In genomic region chr4:143184503-143185252, GRCh38 we compare ENCODE assay signal across 1 cellular context.
TF ChIP-seq lines count a peak whose summit lies in the region.

USP38 (plus strand) TSS chr4:143184917; CDS start chr4:143185451, 534 bp downstream.

TF ChIP-seq in GM12878, 131 proteins besides CTCF, POLR2A, EP300 and RAD21 (continued from another document and continues in another):
- TF ChIP-seq RUNX3 (IDR thresholded peaks at IDR 0.05; ENCODE audit: low read length): 0 out of 2 replicates have a peak, but pooled peaks have one; percentile 9
- TF ChIP-seq CBX5 (IDR thresholded peaks at IDR 0.05; ENCODE audit: low read depth): peak; percentile 49
- peak; percentile 91 for TF ChIP-seq CREB1 (IDR thresholded peaks at IDR 0.05; ENCODE audit: low read depth)
- TF ChIP-seq ETV6 (conservative IDR thresholded peaks at IDR 0.05 in 1 of 2, IDR thresholded peaks at IDR 0.05 in 1 of 2; ENCODE audit: borderline replicate concordance in 1 of 2, low read depth in 1 of 2): peak in 1 of 2 experiments; percentile 79; a peak in 2 of 4 replicates
- TF ChIP-seq STAT3 (IDR thresholded peaks at IDR 0.05; ENCODE audit: low read depth, low read length): no peak
- no peak for TF ChIP-seq RFX5 (IDR thresholded peaks at IDR 0.05; ENCODE audit: low read depth, low read length)
- no peak for TF ChIP-seq USF1 (IDR thresholded peaks at IDR 0.05; ENCODE audit: borderline replicate concordance, extremely low read length, insufficient read depth, low read depth, low read length)
- no peak for TF ChIP-seq CEBPB (IDR thresholded peaks at IDR 0.05; ENCODE audit: borderline replicate concordance in 1 of 2, low read depth in 2 of 2, low read length in 2 of 2)
- TF ChIP-seq MLLT1 (IDR thresholded peaks at IDR 0.05): no peak
- no peak for TF ChIP-seq SUPT20H (IDR thresholded peaks at IDR 0.05; ENCODE audit: borderline replicate concordance, control insufficient read depth, low read depth, low read length)
- peak in 1 of 2 experiments; percentile 68; a peak in 1 of 3 replicates for TF ChIP-seq EGR1 (IDR thresholded peaks at IDR 0.05; ENCODE audit: borderline replicate concordance in 1 of 2, low read depth in 2 of 2, low read length in 2 of 2)
- peak; percentile 92 for TF ChIP-seq ZBTB40 (IDR thresholded peaks at IDR 0.05; ENCODE audit: borderline replicate concordance)
- TF ChIP-seq ZBED1 (IDR thresholded peaks at IDR 0.05; ENCODE audit: borderline replicate concordance): 0 out of 2 replicates have a peak, but pooled peaks have one; percentile 32
- peak; percentile 72 for TF ChIP-seq YY1 (IDR thresholded peaks at IDR 0.05; ENCODE audit: low read depth, low read length)
- TF ChIP-seq E4F1 (IDR thresholded peaks at IDR 0.05; ENCODE audit: borderline replicate concordance, partially characterized antibody): no peak
- peak; percentile 40 for TF ChIP-seq SIX5 (IDR thresholded peaks at IDR 0.05; ENCODE audit: low read depth, low read length, severe bottlenecking)
- 0 out of 2 replicates have a peak, but pooled peaks have one; percentile 14 for TF ChIP-seq NRF1 (conservative IDR thresholded peaks at IDR 0.05; ENCODE audit: low read depth, low read length)
- TF ChIP-seq DPF2 (IDR thresholded peaks at IDR 0.05): peak; percentile 63
- no peak for TF ChIP-seq ZNF384 (IDR thresholded peaks at IDR 0.05; ENCODE audit: borderline replicate concordance, low read depth, low read length)
- TF ChIP-seq ZZZ3 (IDR thresholded peaks at IDR 0.05; ENCODE audit: control insufficient read depth, insufficient read length, low read depth): no peak
- TF ChIP-seq BCLAF1 (IDR thresholded peaks at IDR 0.05): no peak
- TF ChIP-seq MTA2 (IDR thresholded peaks at IDR 0.05; ENCODE audit: low read depth): peak; percentile 71
- peak in 1 of 2 experiments; percentile 46; a peak in 1 of 4 replicates for TF ChIP-seq BHLHE40 (IDR thresholded peaks at IDR 0.05; ENCODE audit: borderline replicate concordance in 1 of 2, low read depth in 2 of 2, low read length in 1 of 2)
- peak; percentile 30; the same call in 1 of the 3 replicates for TF ChIP-seq POU2F2 (IDR thresholded peaks at IDR 0.05; ENCODE audit: borderline replicate concordance, low read depth, low read length)
- TF ChIP-seq SP1 (IDR thresholded peaks at IDR 0.05; ENCODE audit: low read depth, low read length): no peak
- TF ChIP-seq HCFC1 (IDR thresholded peaks at IDR 0.05; ENCODE audit: low read length): peak; percentile 37; the same call in 1 of the 2 replicates
- TF ChIP-seq ZNF24 (IDR thresholded peaks at IDR 0.05): no peak
- TF ChIP-seq EZH2 (IDR thresholded peaks at IDR 0.05; ENCODE audit: borderline replicate concordance, control insufficient read depth, low read depth, low read length): no peak
- TF ChIP-seq ZNF687 (IDR thresholded peaks at IDR 0.05): peak; percentile 21; the same call in 1 of the 2 replicates
- TF ChIP-seq SMAD5 (IDR thresholded peaks at IDR 0.05; ENCODE audit: low read depth): no peak
- TF ChIP-seq TAF1 (IDR thresholded peaks at IDR 0.05; ENCODE audit: borderline replicate concordance, low read depth, low read length): peak; percentile 92
- TF ChIP-seq PBX3 (IDR thresholded peaks at IDR 0.05; ENCODE audit: insufficient replicate concordance, low read depth, low read length): no peak
- TF ChIP-seq ELK1 (IDR thresholded peaks at IDR 0.05; ENCODE audit: low read depth, low read length): no peak
- TF ChIP-seq IKZF1 (conservative IDR thresholded peaks at IDR 0.05): peak; percentile 75
- TF ChIP-seq IRF3 (IDR thresholded peaks at IDR 0.05): no peak
- no peak for TF ChIP-seq E2F4 (IDR thresholded peaks at IDR 0.05; ENCODE audit: low read depth, low read length)
